ENCODE assay signal across 1 cellular context in genomic region chr1:230429072-230429735, GRCh38.
TF ChIP-seq lines count a peak whose summit lies in the region.

No MANE protein-coding gene starts in this region.

TF ChIP-seq in H1, 55 proteins besides CTCF, POLR2A, EP300 and RAD21:
- no peak for TF ChIP-seq SP2 (IDR thresholded peaks at IDR 0.05; ENCODE audit: low read length)
- TF ChIP-seq RNF2 (IDR thresholded peaks at IDR 0.05; ENCODE audit: borderline replicate concordance, low read depth, low read length, missing control alignments, poor library complexity, severe bottlenecking) = no peak
- no peak for TF ChIP-seq HDAC2 (IDR thresholded peaks at IDR 0.05; ENCODE audit: borderline replicate concordance in 1 of 2, low read depth in 2 of 2, low read length in 2 of 2)
- TF ChIP-seq JUN (IDR thresholded peaks at IDR 0.05; ENCODE audit: low read depth, low read length) = no peak
